In the genomic region with DNA sequence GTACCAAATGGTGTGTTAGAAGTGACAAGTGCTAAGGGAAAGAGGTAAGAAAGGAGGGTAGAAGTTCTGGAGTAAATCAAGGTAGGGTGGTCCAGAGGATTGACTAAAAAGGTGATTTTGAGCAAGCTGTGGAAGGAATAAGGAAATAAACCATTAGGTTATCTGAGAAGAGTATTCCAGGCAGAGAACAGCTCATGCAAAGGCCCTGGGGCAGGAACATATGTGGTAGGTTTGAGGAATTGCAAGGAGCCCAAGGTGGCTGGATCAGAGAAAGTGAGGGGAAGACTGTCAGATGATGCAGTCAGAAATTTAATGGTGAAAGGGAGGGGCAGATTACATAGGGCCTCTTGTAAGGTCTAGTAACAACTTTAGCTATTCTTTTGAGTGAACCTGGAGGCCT, we compare ENCODE assay signal across 24 cellular contexts.
A peak's percentile ranks its signal among the peaks of the same experiment; 100 is the strongest.
DNase-seq lines count a peak whose midpoint lies in the region; ATAC-seq, FAIRE-seq and TF ChIP-seq lines count a peak whose summit lies in the region.
"Had no signal": no experiment of that assay in that cellular context is flagged by ENCODE, and none has a peak within 500 bp of the region (broad histone marks: within the 10 kb centered on the region; RNA-seq: fewer than 3 reads in every experiment).

No MANE protein-coding gene starts in this region.

- H3K4me1 ChIP-seq in HEK293 (ENCODE audit: control insufficient read depth, insufficient read depth, low read length) (no peaks in the 10 kb centered on the region), H1 (replicated peaks in 1 of 4; ENCODE audit: control insufficient read depth in 3 of 4, insufficient read depth in 4 of 4, low read length in 3 of 4) (no peaks in the 10 kb centered on the region), H9 (ENCODE audit: insufficient read depth, low read length) (no peaks in the 10 kb centered on the region; the same call in 1 of the 2 replicates)
- H3K4me1 ChIP-seq: A549; BLaER1 treated with 17β-estradiol and CSF1 and Interleukin-3, amounts not matched to agents 10 nM and 100 nM had no signal

- H2BK5ac ChIP-seq in H1 (ENCODE audit: low read depth, low read length) (no peak overlapping the region), H9 (ENCODE audit: insufficient read length, low read length) (no peak overlapping the region)

- POLR2A ChIA-PET in HEK293 (lab: Yijun Ruan, JAX) = no interaction called here
- POLR2A ChIA-PET in H1 (lab: Charles Lee; ENCODE audit: partially characterized antibody) = no interaction called here
- POLR2A ChIA-PET in activated CD4-positive, alpha-beta memory T cell treated with anti-CD3 and anti-CD28 coated beads, Interleukin-2, amount 10 ng/mL, durations not matched to agents 7 days and 5 days (lab: Charles Lee) = no interaction called here

- H3K14ac ChIP-seq in H1 (ENCODE audit: insufficient read length) = no peak overlapping the region
- H3K14ac ChIP-seq in H9 (ENCODE audit: insufficient read depth, low read length) = no peak overlapping the region

- H3K27ac Mint-ChIP-seq in mesothelial cell of epicardium (peak overlapping the region; percentile 7), H9 (no peak overlapping the region)
- no peak overlapping the region for H3K27ac Mint-ChIP-seq in activated naive CD8-positive, alpha-beta T cell treated with anti-CD3 and anti-CD28 coated beads, Interleukin-2, amount 50 U/mL, for 24 hours
- no peak overlapping the region for H3K27ac Mint-ChIP-seq in activated CD4-positive, alpha-beta memory T cell treated with anti-CD3 and anti-CD28 coated beads, Interleukin-2, amount 10 ng/mL, durations not matched to agents 7 days and 5 days
- H3K27ac Mint-ChIP-seq: B cell; CD4-positive, alpha-beta T cell; CD8-positive, alpha-beta T cell had no signal

- H3K36me3 Mint-ChIP-seq in mesothelial cell of epicardium (no peaks in the 10 kb centered on the region), H9 (ENCODE audit: insufficient read depth in 1 of 3, low read depth in 3 of 3) (no peaks in the 10 kb centered on the region)
- H3K36me3 Mint-ChIP-seq in activated naive CD8-positive, alpha-beta T cell treated with anti-CD3 and anti-CD28 coated beads, Interleukin-2, amount 50 U/mL, for 24 hours (ENCODE audit: low read depth) = no peaks in the 10 kb centered on the region
- no peaks in the 10 kb centered on the region for H3K36me3 Mint-ChIP-seq in activated CD4-positive, alpha-beta memory T cell treated with anti-CD3 and anti-CD28 coated beads, Interleukin-2, amount 10 ng/mL, durations not matched to agents 7 days and 5 days (ENCODE audit: low read depth)
- H3K36me3 Mint-ChIP-seq: CD8-positive, alpha-beta T cell had no signal

- H2AK5ac ChIP-seq in H1 (ENCODE audit: low read depth, low read length) = no peak overlapping the region
- H2AK5ac ChIP-seq in H9 (ENCODE audit: insufficient read length, low read length) = no peak overlapping the region

- no peak overlapping the region for H2BK12ac ChIP-seq in H1 (ENCODE audit: low read depth, low read length)
- no peak overlapping the region for H2BK12ac ChIP-seq in H9 (ENCODE audit: insufficient read length, low read depth, low read length)

- no peak overlapping the region for H3T11ph ChIP-seq in H9 (ENCODE audit: low read length)

- no peaks in the 10 kb centered on the region for H3K27me3 Mint-ChIP-seq in mesothelial cell of epicardium (ENCODE audit: low read depth)
- H3K27me3 Mint-ChIP-seq in activated naive CD8-positive, alpha-beta T cell treated with anti-CD3 and anti-CD28 coated beads, Interleukin-2, amount 50 U/mL, for 24 hours = no peaks in the 10 kb centered on the region
- H3K27me3 Mint-ChIP-seq in activated CD4-positive, alpha-beta memory T cell treated with anti-CD3 and anti-CD28 coated beads, Interleukin-2, amount 10 ng/mL, durations not matched to agents 7 days and 5 days = no peaks in the 10 kb centered on the region
- H3K27me3 Mint-ChIP-seq in H9 (ENCODE audit: low read depth) = peaks cover 44% of the 10 kb centered on the region
- H3K27me3 Mint-ChIP-seq: B cell; CD4-positive, alpha-beta T cell had no signal

- no peak overlapping the region for H3K23ac ChIP-seq in H1 (ENCODE audit: insufficient read length)
- H3K23ac ChIP-seq in H9 (ENCODE audit: insufficient read length, low read depth, low read length) = no peak overlapping the region

- no peak for TF ChIP-seq EP300 in H1 (IDR thresholded peaks at IDR 0.05; ENCODE audit: borderline replicate concordance in 1 of 2, low read depth in 2 of 2, low read length in 2 of 2)

- H3K4me3 Mint-ChIP-seq in mesothelial cell of epicardium = no peak overlapping the region
- no peak overlapping the region for H3K4me3 Mint-ChIP-seq in activated naive CD8-positive, alpha-beta T cell treated with anti-CD3 and anti-CD28 coated beads, Interleukin-2, amount 50 U/mL, for 24 hours
- H3K4me3 Mint-ChIP-seq in activated CD4-positive, alpha-beta memory T cell treated with anti-CD3 and anti-CD28 coated beads, Interleukin-2, amount 10 ng/mL, durations not matched to agents 7 days and 5 days = no peak overlapping the region
- no peak overlapping the region for H3K4me3 Mint-ChIP-seq in H9
- H3K4me3 Mint-ChIP-seq: B cell; CD4-positive, alpha-beta T cell; CD8-positive, alpha-beta T cell had no signal

- H3K79me2 ChIP-seq in H1 (ENCODE audit: control insufficient read depth in 1 of 2, insufficient read depth in 2 of 2, low read length in 2 of 2) (no peaks in the 10 kb centered on the region), H9 (ENCODE audit: insufficient read depth, low read length) (no peaks in the 10 kb centered on the region)

- H4K20me1 ChIP-seq in H1 (replicated peaks in 1 of 2; ENCODE audit: control insufficient read depth in 1 of 2, insufficient read depth in 2 of 2, low read length in 2 of 2) (no peaks in the 10 kb centered on the region), H9 (ENCODE audit: control insufficient read depth, insufficient read depth, insufficient read length) (no peaks in the 10 kb centered on the region)
- H4K20me1 ChIP-seq: BLaER1 treated with 17β-estradiol and CSF1 and Interleukin-3, amounts not matched to agents 10 nM and 100 nM had no signal

- H3K27ac ChIP-seq in HEK293 (ENCODE audit: extremely low read depth, low read depth, low read length) (no peak overlapping the region), H1 (ENCODE audit: low read depth, low read length) (no peak overlapping the region), H9 (ENCODE audit: insufficient read length, low read depth, low read length) (no peak overlapping the region)
- H3K27ac ChIP-seq: 22Rv1; A549; BLaER1 treated with 17β-estradiol and CSF1 and Interleukin-3, amounts not matched to agents 10 nM and 100 nM; C4-2B had no signal

- DNase-seq in bronchial epithelial cell (ENCODE audit: low read depth) = no peak
- DNase-seq in H1 (ENCODE audit: low read depth in 1 of 2, low spot score in 2 of 2) = no peak
- no peak for DNase-seq in mesothelial cell of epicardium (ENCODE audit: low spot score in 2 of 2, unreplicated experiment in 2 of 2)
- DNase-seq in activated naive CD8-positive, alpha-beta T cell treated with anti-CD3 and anti-CD28 coated beads, Interleukin-2, amount 50 U/mL, for 24 hours = no peak
- DNase-seq in activated CD4-positive, alpha-beta memory T cell treated with anti-CD3 and anti-CD28 coated beads, Interleukin-2, amount 10 ng/mL, durations not matched to agents 7 days and 5 days = no peak
- no peak for DNase-seq in H9
- DNase-seq in anterior cingulate cortex (lab: John Stamatoyannopoulos, UW) = no peak
- DNase-seq: AML-193; Caco-2; Calu3; CD4-positive, alpha-beta T cell; CD8-positive, alpha-beta T cell; DMS79 treated with DMSO at 0.1 percent for 48 hours; GF-D8 had no signal

- H4K5ac ChIP-seq in H1 (ENCODE audit: insufficient read length, low read depth, low read length) (no peak overlapping the region), H9 (ENCODE audit: insufficient read length, low read depth, low read length) (no peak overlapping the region)

- no peak for TF ChIP-seq RAD21 in H1 (IDR thresholded peaks at IDR 0.05 in 1 of 2, conservative IDR thresholded peaks at IDR 0.05 in 1 of 2; ENCODE audit: low read depth in 2 of 2, low read length in 2 of 2)

- H3K23me2 ChIP-seq in H1 (ENCODE audit: low read depth, low read length) = no peaks in the 10 kb centered on the region
- H3K23me2 ChIP-seq in H9 (ENCODE audit: insufficient read length, low read depth, low read length, poor library complexity, severe bottlenecking) = no peaks in the 10 kb centered on the region

- H4K91ac ChIP-seq in H1 (replicated peaks; ENCODE audit: insufficient read length, low read length) (no peak overlapping the region), H9 (ENCODE audit: insufficient read length, low read depth, low read length) (no peak overlapping the region)

- FAIRE-seq in bronchial epithelial cell (lab: Jason Lieb, UNC) (peak; percentile 47), H1 (lab: Jason Lieb, UNC) (no peak)
- FAIRE-seq: A549, D721Med, G401.6, GM12891, GM19239 had no signal

- no peak overlapping the region for H3K4me3 ChIP-seq in HEK293 (ENCODE audit: low read depth, low read length)
- no peak overlapping the region for H3K4me3 ChIP-seq in bronchial epithelial cell (ENCODE audit: low read depth, low read length)
- no peak overlapping the region for H3K4me3 ChIP-seq in H1 (ENCODE audit: extremely low read depth in 1 of 4, insufficient read depth in 2 of 4, low read depth in 3 of 4, low read length in 4 of 4)
- H3K4me3 ChIP-seq: A549; BLaER1 treated with 17β-estradiol and CSF1 and Interleukin-3, amounts not matched to agents 10 nM and 100 nM had no signal

- H2BK20ac ChIP-seq in H1 (ENCODE audit: low read length) (no peak overlapping the region), H9 (ENCODE audit: low read depth, low read length, poor library complexity, severe bottlenecking) (no peak overlapping the region)

- H3K27me3 ChIP-seq in bronchial epithelial cell (ENCODE audit: control insufficient read depth, insufficient read depth, low read length) (no peaks in the 10 kb centered on the region), H1 (replicated peaks in 1 of 4; ENCODE audit: control insufficient read depth in 3 of 4, extremely low read depth in 1 of 4, insufficient read depth in 3 of 4, low read length in 3 of 4) (no peaks in the 10 kb centered on the region; a peak in 1 of 7 replicates), H9 (ENCODE audit: insufficient read depth, low read length) (no peaks in the 10 kb centered on the region; the same call in 1 of the 2 replicates)
- H3K27me3 ChIP-seq: BLaER1 treated with 17β-estradiol and CSF1 and Interleukin-3, amounts not matched to agents 10 nM and 100 nM had no signal

- H3K56ac ChIP-seq in H1 (replicated peaks; ENCODE audit: insufficient read length, low read depth, low read length) = no peak overlapping the region
- no peak overlapping the region for H3K56ac ChIP-seq in H9 (ENCODE audit: insufficient read length, low read depth, low read length)

- H3K36me3 ChIP-seq in HEK293 (ENCODE audit: control insufficient read depth in 2 of 2, insufficient read depth in 1 of 2, low read length in 2 of 2) (no peaks in the 10 kb centered on the region), bronchial epithelial cell (ENCODE audit: control insufficient read depth, insufficient read depth, low read length) (no peaks in the 10 kb centered on the region), H1 (ENCODE audit: control insufficient read depth in 2 of 4, insufficient read depth in 4 of 4, low read length in 3 of 4) (no peaks in the 10 kb centered on the region)
- H3K36me3 ChIP-seq: BLaER1 treated with 17β-estradiol and CSF1 and Interleukin-3, amounts not matched to agents 10 nM and 100 nM had no signal

- H2AFZ ChIP-seq in H1 (ENCODE audit: low read length) (no peak overlapping the region), H9 (ENCODE audit: low read length) (no peak overlapping the region)

- no peak overlapping the region for H3K4ac ChIP-seq in H1 (replicated peaks; ENCODE audit: insufficient read length, low read depth, low read length)
- H3K4ac ChIP-seq in H9 (ENCODE audit: low read depth, low read length) = no peak overlapping the region

- no peak overlapping the region for H3K18ac ChIP-seq in H1 (ENCODE audit: extremely low read depth, low read length)
- H3K18ac ChIP-seq in H9 (ENCODE audit: insufficient read length, low read depth, low read length) = no peak overlapping the region

- H3K9me3 Mint-ChIP-seq in mesothelial cell of epicardium = peaks cover 4% of the 10 kb centered on the region
- H3K9me3 Mint-ChIP-seq in activated naive CD8-positive, alpha-beta T cell treated with anti-CD3 and anti-CD28 coated beads, Interleukin-2, amount 50 U/mL, for 24 hours = no peaks in the 10 kb centered on the region
- H3K9me3 Mint-ChIP-seq in activated CD4-positive, alpha-beta memory T cell treated with anti-CD3 and anti-CD28 coated beads, Interleukin-2, amount 10 ng/mL, durations not matched to agents 7 days and 5 days = no peaks in the 10 kb centered on the region
- H3K9me3 Mint-ChIP-seq in H9 = no peaks in the 10 kb centered on the region
- H3K9me3 Mint-ChIP-seq: CD8-positive, alpha-beta T cell had no signal

- no peak overlapping the region for H3K9ac ChIP-seq in H1 (replicated peaks in 1 of 4; ENCODE audit: extremely low read depth in 1 of 4, low read depth in 3 of 4, low read length in 3 of 4)
- no peak overlapping the region for H3K9ac ChIP-seq in H9 (ENCODE audit: extremely low read depth, insufficient read length, low read length)
- H3K9ac ChIP-seq: BLaER1 treated with 17β-estradiol and CSF1 and Interleukin-3, amounts not matched to agents 10 nM and 100 nM had no signal

- no peak overlapping the region for H2BK120ac ChIP-seq in H1 (replicated peaks; ENCODE audit: low read depth, low read length)
- no peak overlapping the region for H2BK120ac ChIP-seq in H9 (ENCODE audit: low read depth, low read length, poor library complexity, severe bottlenecking)

- H3K79me1 ChIP-seq in H1 (ENCODE audit: low read depth, low read length) = no peaks in the 10 kb centered on the region
- no peaks in the 10 kb centered on the region for H3K79me1 ChIP-seq in H9 (ENCODE audit: insufficient read depth, low read depth, low read length, poor library complexity, severe bottlenecking)

- TF ChIP-seq POLR2A in H1 (IDR thresholded peaks at IDR 0.05; ENCODE audit: control extremely low read depth in 1 of 2, low read depth in 2 of 2, low read length in 2 of 2) = no peak

- H3K9me3 ChIP-seq in HEK293 (ENCODE audit: control insufficient read depth, insufficient read depth, low read depth, low read length) (no peaks in the 10 kb centered on the region), H1 (ENCODE audit: insufficient read depth in 2 of 2, low read depth in 1 of 2, low read length in 1 of 2) (no peaks in the 10 kb centered on the region), H9 (ENCODE audit: control insufficient read depth, low read depth, low read length) (no peaks in the 10 kb centered on the region)
- H3K9me3 ChIP-seq: A549; BLaER1 treated with 17β-estradiol and CSF1 and Interleukin-3, amounts not matched to agents 10 nM and 100 nM; Caco-2 had no signal

- H4K8ac ChIP-seq in H1 (ENCODE audit: extremely low read depth, insufficient read depth, low read length) (no peak overlapping the region), H9 (replicated peaks; ENCODE audit: insufficient read length, low read depth, low read length) (no peak overlapping the region)

- H3K4me1 Mint-ChIP-seq in mesothelial cell of epicardium (peaks cover 33% of the 10 kb centered on the region), H9 (peaks cover 15 to 17% of the 10 kb centered on the region in 2 experiments)
- H3K4me1 Mint-ChIP-seq in activated naive CD8-positive, alpha-beta T cell treated with anti-CD3 and anti-CD28 coated beads, Interleukin-2, amount 50 U/mL, for 24 hours = no peaks in the 10 kb centered on the region
- H3K4me1 Mint-ChIP-seq in activated CD4-positive, alpha-beta memory T cell treated with anti-CD3 and anti-CD28 coated beads, Interleukin-2, amount 10 ng/mL, durations not matched to agents 7 days and 5 days = no peaks in the 10 kb centered on the region
- H3K4me1 Mint-ChIP-seq: B cell had no signal

- no peak overlapping the region for H2BK15ac ChIP-seq in H1 (ENCODE audit: low read length)
- H2BK15ac ChIP-seq in H9 (ENCODE audit: low read depth, low read length) = no peak overlapping the region

- ATAC-seq in activated naive CD8-positive, alpha-beta T cell treated with anti-CD3 and anti-CD28 coated beads, Interleukin-2, amount 50 U/mL, for 24 hours = no peak
- ATAC-seq: A549; CD8-positive, alpha-beta T cell had no signal

- H3K4me2 ChIP-seq in H1 (ENCODE audit: insufficient read depth in 1 of 2, low read depth in 2 of 2, low read length in 2 of 2) (no peak overlapping the region), H9 (ENCODE audit: insufficient read depth, insufficient read length, low read length) (no peak overlapping the region)
- H3K4me2 ChIP-seq: A549; BLaER1 treated with 17β-estradiol and CSF1 and Interleukin-3, amounts not matched to agents 10 nM and 100 nM had no signal

- CTCF ChIA-PET in HEK293 (lab: Yijun Ruan, JAX) = no interaction called here
- CTCF ChIA-PET in H1 (lab: Charles Lee; ENCODE audit: partially characterized antibody) = interaction anchor here (0.6 to 1.2 kb wide), 2 partner anchors 50 to 426 kb away, joined by 3 to 4 read pairs; no protein-coding TSS in a partner anchor
- CTCF ChIA-PET in activated CD4-positive, alpha-beta memory T cell treated with anti-CD3 and anti-CD28 coated beads, Interleukin-2, amount 10 ng/mL, durations not matched to agents 7 days and 5 days (lab: Charles Lee) = no interaction called here

- TF ChIP-seq CTCF in HEK293 (tag by site-specific recombination; IDR thresholded peaks at IDR 0.05) (no peak), bronchial epithelial cell (IDR thresholded peaks at IDR 0.05; ENCODE audit: insufficient read depth, low read length, severe bottlenecking) (no peak), H1 (IDR thresholded peaks at IDR 0.05; ENCODE audit: control extremely low read depth in 1 of 3, insufficient read depth in 1 of 3, low read depth in 1 of 3, low read length in 3 of 3) (no peak), mesothelial cell of epicardium (IDR thresholded peaks at IDR 0.05; ENCODE audit: unreplicated experiment) (no peak), H9 (conservative IDR thresholded peaks at IDR 0.05) (no peak)
